1 cellular context compared by ENCODE assay signal in the genomic region with DNA sequence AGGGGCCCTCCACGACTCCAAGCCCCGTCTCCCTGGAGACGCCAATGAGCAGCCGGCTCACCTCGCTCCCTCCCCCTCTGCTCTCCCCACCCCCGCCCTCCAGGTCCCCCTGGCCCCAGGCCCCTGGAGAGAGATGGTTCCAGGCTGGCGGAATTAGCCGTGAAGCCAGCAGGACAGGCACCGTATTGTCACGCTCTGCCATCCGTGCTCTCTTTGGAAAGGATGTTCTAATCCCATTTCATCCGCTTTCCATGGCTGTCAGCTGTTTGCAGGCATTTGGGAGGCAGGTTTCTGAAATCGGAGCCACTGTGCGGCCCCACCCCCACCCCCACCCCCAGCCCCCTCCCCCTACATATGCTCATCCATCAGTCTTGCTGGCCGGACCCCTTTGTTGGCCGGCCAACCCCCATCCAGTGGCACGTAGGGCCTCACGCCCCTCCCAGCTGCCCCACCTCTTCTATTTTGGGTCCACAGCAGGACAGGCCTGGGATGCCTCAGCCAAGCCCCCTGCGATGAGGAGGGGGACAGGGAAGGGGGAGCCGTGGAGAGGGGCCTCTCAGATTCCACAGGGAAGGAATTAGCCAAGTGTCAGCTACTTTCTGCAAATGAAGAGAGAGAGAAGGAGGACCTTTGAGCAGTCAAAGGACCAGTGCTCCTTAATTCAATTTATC.
A peak's percentile ranks its signal among the peaks of the same experiment; 100 is the strongest.
TF ChIP-seq lines count a peak whose summit lies in the region.

No MANE protein-coding gene starts in this region.

TF ChIP-seq in H1, 55 proteins besides CTCF, POLR2A, EP300 and RAD21 (continued from another document):
- TF ChIP-seq PHF8 (conservative IDR thresholded peaks at IDR 0.05; ENCODE audit: low read depth, low read length) (no peak), RBBP5 (IDR thresholded peaks at IDR 0.05; ENCODE audit: borderline replicate concordance, low read depth, low read length) (peak; percentile 83; the same call in 1 of the 2 replicates), SP1 (IDR thresholded peaks at IDR 0.05; ENCODE audit: low read depth, low read length) (0 out of 2 replicates have a peak, but pooled peaks have one; percentile 45), POU5F1 (IDR thresholded peaks at IDR 0.05; ENCODE audit: low read depth, low read length) (no peak), TEAD4 (IDR thresholded peaks at IDR 0.05; ENCODE audit: low read depth, low read length) (peak; percentile 31; the same call in 1 of the 2 replicates), KDM4A (IDR thresholded peaks at IDR 0.05; ENCODE audit: low read depth, low read length, severe bottlenecking) (no peak), RXRA (IDR thresholded peaks at IDR 0.05; ENCODE audit: insufficient read depth, low read depth, low read length) (no peak), RFX5 (IDR thresholded peaks at IDR 0.05; ENCODE audit: borderline replicate concordance, low read depth, low read length) (no peak), SIN3A (conservative IDR thresholded peaks at IDR 0.05 in 1 of 2, IDR thresholded peaks at IDR 0.05 in 1 of 2; ENCODE audit: low read depth in 1 of 2, low read length in 2 of 2) (peak; percentile 69 to 81; a peak in 2 of 4 replicates), NANOG (IDR thresholded peaks at IDR 0.05; ENCODE audit: insufficient read depth, low read depth, low read length, poor library complexity, severe bottlenecking) (no peak), TBP (IDR thresholded peaks at IDR 0.05; ENCODE audit: low read depth, low read length) (no peak), CHD1 (IDR thresholded peaks at IDR 0.05; ENCODE audit: low read depth, low read length) (no peak), YY1 (IDR thresholded peaks at IDR 0.05; ENCODE audit: low read depth, low read length) (no peak), CREB1 (IDR thresholded peaks at IDR 0.05) (peak; percentile 64), MAFK (IDR thresholded peaks at IDR 0.05; ENCODE audit: low read depth, low read length) (no peak), SRF (IDR thresholded peaks at IDR 0.05; ENCODE audit: low read depth, low read length) (no peak), EGR1 (IDR thresholded peaks at IDR 0.05; ENCODE audit: borderline replicate concordance, low read depth, low read length) (no peak), TAF7 (optimal IDR thresholded peaks at IDR 0.05; ENCODE audit: borderline replicate concordance, low read depth, low read length) (no peak), JUND (IDR thresholded peaks at IDR 0.05; ENCODE audit: low read length) (no peak), SP2 (IDR thresholded peaks at IDR 0.05; ENCODE audit: low read length) (no peak)
- TF ChIP-seq, protein P1, sequence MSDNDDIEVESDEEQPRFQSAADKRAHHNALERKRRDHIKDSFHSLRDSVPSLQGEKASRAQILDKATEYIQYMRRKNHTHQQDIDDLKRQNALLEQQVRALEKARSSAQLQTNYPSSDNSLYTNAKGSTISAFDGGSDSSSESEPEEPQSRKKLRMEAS (IDR thresholded peaks at IDR 0.05), result peak; percentile 48; the same call in 1 of the 2 replicates
- TF ChIP-seq, protein P2, sequence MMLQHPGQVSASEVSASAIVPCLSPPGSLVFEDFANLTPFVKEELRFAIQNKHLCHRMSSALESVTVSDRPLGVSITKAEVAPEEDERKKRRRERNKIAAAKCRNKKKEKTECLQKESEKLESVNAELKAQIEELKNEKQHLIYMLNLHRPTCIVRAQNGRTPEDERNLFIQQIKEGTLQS (IDR thresholded peaks at IDR 0.05; ENCODE audit: insufficient read depth, low read depth, low read length), result no peak
